Comparison of ENCODE assay signal across 20 cellular contexts in the genomic region with DNA sequence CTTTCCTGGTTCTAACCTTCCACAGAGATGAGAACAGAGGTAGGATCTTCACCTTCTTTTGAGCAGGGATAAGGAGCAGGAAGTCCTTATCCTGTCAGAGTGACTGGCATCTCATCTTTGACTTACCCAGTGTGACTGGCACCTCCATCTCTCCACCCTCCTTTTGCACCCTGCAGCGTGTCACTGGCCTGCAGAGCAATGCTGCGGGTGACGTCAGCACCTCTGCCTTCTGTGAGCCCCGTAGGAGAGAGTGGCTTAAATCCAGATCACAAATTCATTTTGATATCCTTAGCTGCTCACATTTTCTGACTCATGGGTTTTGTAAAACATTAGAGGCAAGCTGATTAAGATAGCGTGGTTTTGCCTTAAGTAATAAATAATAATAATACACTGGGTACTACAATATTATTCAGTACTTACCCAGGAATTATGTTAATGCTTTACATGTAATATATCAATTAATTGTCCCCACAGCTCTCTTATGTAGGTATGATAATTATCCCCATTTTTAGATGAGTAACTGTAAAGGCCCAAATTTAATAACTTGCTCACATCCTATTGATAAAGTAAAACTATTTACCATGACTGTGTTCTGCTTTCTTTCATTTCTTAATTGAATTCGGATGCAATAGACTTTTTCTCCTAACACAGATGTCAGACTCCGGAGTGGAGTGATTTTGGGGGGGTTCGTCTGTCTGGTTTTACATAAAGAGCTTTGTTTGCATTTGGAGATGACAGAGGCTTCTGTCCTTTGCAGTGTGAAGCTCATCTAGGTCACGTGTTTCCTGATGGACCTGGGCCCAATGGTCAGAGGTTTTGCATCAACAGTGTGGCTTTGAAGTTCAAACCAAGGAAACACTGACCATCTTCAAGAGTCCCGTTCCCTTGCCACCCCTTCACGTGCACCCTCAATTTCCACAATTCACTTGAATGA. TPM values are rescaled to one million over a fixed set of nuclear protein-coding genes. Genes with fewer than 3 reads are reported as not detected.
A peak's percentile ranks its signal among the peaks of the same experiment; 100 is the strongest.
DNase-seq lines count a peak whose midpoint lies in the region; ATAC-seq, FAIRE-seq and TF ChIP-seq lines count a peak whose summit lies in the region.
"Had no signal": no experiment of that assay in that cellular context is flagged by ENCODE, and none has a peak within 500 bp of the region (broad histone marks: within the 10 kb centered on the region; RNA-seq: fewer than 3 reads in every experiment).

No MANE protein-coding gene starts in this region.

- peaks cover 13 to 22% of the 10 kb centered on the region in 2 experiments for H3K36me3 ChIP-seq in SK-N-SH (replicated peaks in 1 of 2; ENCODE audit: control insufficient read depth in 1 of 2, insufficient read depth in 2 of 2, low read length in 1 of 2)
- H3K36me3 ChIP-seq: MG63 had no signal

- H2AFZ ChIP-seq in SK-N-SH (ENCODE audit: low read depth): no peak overlapping the region

- H3K4me3 ChIP-seq in SK-N-SH (ENCODE audit: low read depth in 2 of 2, low read length in 1 of 2): no peak overlapping the region
- H3K4me3 ChIP-seq: MG63, Peyer's patch had no signal

- H3K4me3 Mint-ChIP-seq in neural crest cell: no peak overlapping the region
- H3K4me3 Mint-ChIP-seq: CD4-positive, CD25-positive, alpha-beta regulatory T cell had no signal

- no peaks in the 10 kb centered on the region for H3K27me3 Mint-ChIP-seq in neural crest cell (ENCODE audit: low read depth)
- H3K27me3 Mint-ChIP-seq: CD4-positive, CD25-positive, alpha-beta regulatory T cell had no signal

- H3K36me3 Mint-ChIP-seq in neural crest cell (ENCODE audit: low read depth): peaks cover 18% of the 10 kb centered on the region

- no peaks in the 10 kb centered on the region for H3K9me2 ChIP-seq in SK-N-SH

- no peak for TF ChIP-seq RAD21 in SK-N-SH (IDR thresholded peaks at IDR 0.05; ENCODE audit: low read length)

- peak in 1 of 2 experiments; percentile 81; a peak in 2 of 4 replicates for TF ChIP-seq EP300 in SK-N-SH (IDR thresholded peaks at IDR 0.05; ENCODE audit: borderline replicate concordance in 1 of 2, low read depth in 1 of 2, low read length in 1 of 2)

- peaks cover 15% of the 10 kb centered on the region for H3K4me1 Mint-ChIP-seq in neural crest cell

- CTCF ChIA-PET in SK-N-SH (lab: Yijun Ruan, JAX): interaction anchor here (1.1 to 2.5 kb wide), 2 partner anchors 12 to 38 kb away, joined by 3 to 13 read pairs; no protein-coding TSS in a partner anchor

- H3K27ac ChIP-seq in SK-N-SH (ENCODE audit: low read depth in 2 of 2, low read length in 1 of 2): peak overlapping the region in 1 of 2 experiments; percentile 71; a peak in 2 of 4 replicates
- H3K27ac ChIP-seq: Peyer's patch had no signal

- H3K4me2 ChIP-seq in SK-N-SH: no peak overlapping the region

- H3K27me3 ChIP-seq in SK-N-SH (ENCODE audit: insufficient read depth): no peaks in the 10 kb centered on the region
- H3K27me3 ChIP-seq: MG63, Peyer's patch had no signal

- H3K9me3 Mint-ChIP-seq in neural crest cell: peaks cover 6% of the 10 kb centered on the region

- peak overlapping the region; percentile 37 for H3K27ac Mint-ChIP-seq in neural crest cell (ENCODE audit: unreplicated experiment)
- H3K27ac Mint-ChIP-seq: CD4-positive, CD25-positive, alpha-beta regulatory T cell had no signal

- no peak for ATAC-seq in HG03457 (IDR thresholded peaks at IDR 0.05; ENCODE audit: unreplicated experiment)
- no peak for ATAC-seq in HG02970 (IDR thresholded peaks at IDR 0.05; ENCODE audit: low FRiP score, unreplicated experiment)
- no peak for ATAC-seq in GM21723 (IDR thresholded peaks at IDR 0.05; ENCODE audit: unreplicated experiment)

- peak; percentile 66 for DNase-seq in SK-N-SH
- peak; percentile 32 to 57 for DNase-seq in frontal cortex (ENCODE audit: low spot score in 2 of 2)
- no peak for DNase-seq in neural crest cell (ENCODE audit: low read depth, low spot score)
- peak; percentile 89 for DNase-seq in putamen (ENCODE audit: low spot score)
- DNase-seq in islet precursor cell: no peak
- DNase-seq: CD4-positive, CD25-positive, alpha-beta regulatory T cell; DMS53; H7; Karpas-422; MG63; NCI-H1105; NCI-H1694; NCI-H2107; NCI-H2227 treated with DMSO at 0.1 percent for 48 hours; NCI-H524 treated with DMSO at 0.1 percent for 48 hours; Peyer's patch; Right ventricle myocardium superior had no signal

- H3K4me1 ChIP-seq in SK-N-SH (ENCODE audit: control insufficient read depth in 1 of 2, insufficient read depth in 2 of 2, low read depth in 1 of 2, low read length in 1 of 2): peaks cover 0 to 23% of the 10 kb centered on the region in 2 experiments; a peak in 2 of 4 replicates
- H3K4me1 ChIP-seq: Peyer's patch had no signal

- WGBS in SK-N-SH (ENCODE audit: low lambda C conversion rate): 54% methylated on average over 11 of the region's 11 CpGs

- H4K20me1 ChIP-seq in SK-N-SH (ENCODE audit: insufficient read depth): no peaks in the 10 kb centered on the region

- H3K79me2 ChIP-seq in SK-N-SH (ENCODE audit: insufficient read depth): no peaks in the 10 kb centered on the region

- FAIRE-seq in frontal cortex (lab: Jason Lieb, UNC): peak; percentile 83

- H3F3A ChIP-seq in SK-N-SH (replicated peaks; ENCODE audit: insufficient read depth): no peaks in the 10 kb centered on the region

- POLR2A ChIA-PET in SK-N-SH (lab: Yijun Ruan, JAX): interaction anchor here (1.0 kb wide), 1 partner anchor 25 kb away, joined by 3 read pairs; no protein-coding TSS in a partner anchor

- no peaks in the 10 kb centered on the region for H3K9me3 ChIP-seq in SK-N-SH
- H3K9me3 ChIP-seq: MG63, Peyer's patch had no signal

- TF ChIP-seq CTCF in SK-N-SH (IDR thresholded peaks at IDR 0.05): no peak
- no peak for TF ChIP-seq CTCF in neural crest cell (conservative IDR thresholded peaks at IDR 0.05)

- H3K9ac ChIP-seq in SK-N-SH: no peak overlapping the region

TF ChIP-seq in SK-N-SH, 30 proteins besides CTCF, POLR2A, EP300 and RAD21 (continues in another document):
- TF ChIP-seq POLR2AphosphoS5 (IDR thresholded peaks at IDR 0.05; ENCODE audit: low read depth, low read length): peak; percentile 28; the same call in 1 of the 2 replicates
- TF ChIP-seq TCF12 (IDR thresholded peaks at IDR 0.05): peak; percentile 26; the same call in 1 of the 2 replicates
- TF ChIP-seq MXI1 (IDR thresholded peaks at IDR 0.05; ENCODE audit: low read depth, low read length): peak; percentile 54; the same call in 1 of the 2 replicates
- TF ChIP-seq SMC3 (IDR thresholded peaks at IDR 0.05; ENCODE audit: low read depth, low read length): no peak
- TF ChIP-seq, protein P1, sequence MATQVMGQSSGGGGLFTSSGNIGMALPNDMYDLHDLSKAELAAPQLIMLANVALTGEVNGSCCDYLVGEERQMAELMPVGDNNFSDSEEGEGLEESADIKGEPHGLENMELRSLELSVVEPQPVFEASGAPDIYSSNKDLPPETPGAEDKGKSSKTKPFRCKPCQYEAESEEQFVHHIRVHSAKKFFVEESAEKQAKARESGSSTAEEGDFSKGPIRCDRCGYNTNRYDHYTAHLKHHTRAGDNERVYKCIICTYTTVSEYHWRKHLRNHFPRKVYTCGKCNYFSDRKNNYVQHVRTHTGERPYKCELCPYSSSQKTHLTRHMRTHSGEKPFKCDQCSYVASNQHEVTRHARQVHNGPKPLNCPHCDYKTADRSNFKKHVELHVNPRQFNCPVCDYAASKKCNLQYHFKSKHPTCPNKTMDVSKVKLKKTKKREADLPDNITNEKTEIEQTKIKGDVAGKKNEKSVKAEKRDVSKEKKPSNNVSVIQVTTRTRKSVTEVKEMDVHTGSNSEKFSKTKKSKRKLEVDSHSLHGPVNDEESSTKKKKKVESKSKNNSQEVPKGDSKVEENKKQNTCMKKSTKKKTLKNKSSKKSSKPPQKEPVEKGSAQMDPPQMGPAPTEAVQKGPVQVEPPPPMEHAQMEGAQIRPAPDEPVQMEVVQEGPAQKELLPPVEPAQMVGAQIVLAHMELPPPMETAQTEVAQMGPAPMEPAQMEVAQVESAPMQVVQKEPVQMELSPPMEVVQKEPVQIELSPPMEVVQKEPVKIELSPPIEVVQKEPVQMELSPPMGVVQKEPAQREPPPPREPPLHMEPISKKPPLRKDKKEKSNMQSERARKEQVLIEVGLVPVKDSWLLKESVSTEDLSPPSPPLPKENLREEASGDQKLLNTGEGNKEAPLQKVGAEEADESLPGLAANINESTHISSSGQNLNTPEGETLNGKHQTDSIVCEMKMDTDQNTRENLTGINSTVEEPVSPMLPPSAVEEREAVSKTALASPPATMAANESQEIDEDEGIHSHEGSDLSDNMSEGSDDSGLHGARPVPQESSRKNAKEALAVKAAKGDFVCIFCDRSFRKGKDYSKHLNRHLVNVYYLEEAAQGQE (IDR thresholded peaks at IDR 0.05; ENCODE audit: low read depth, low read length): no peak
- TF ChIP-seq, protein P2, sequence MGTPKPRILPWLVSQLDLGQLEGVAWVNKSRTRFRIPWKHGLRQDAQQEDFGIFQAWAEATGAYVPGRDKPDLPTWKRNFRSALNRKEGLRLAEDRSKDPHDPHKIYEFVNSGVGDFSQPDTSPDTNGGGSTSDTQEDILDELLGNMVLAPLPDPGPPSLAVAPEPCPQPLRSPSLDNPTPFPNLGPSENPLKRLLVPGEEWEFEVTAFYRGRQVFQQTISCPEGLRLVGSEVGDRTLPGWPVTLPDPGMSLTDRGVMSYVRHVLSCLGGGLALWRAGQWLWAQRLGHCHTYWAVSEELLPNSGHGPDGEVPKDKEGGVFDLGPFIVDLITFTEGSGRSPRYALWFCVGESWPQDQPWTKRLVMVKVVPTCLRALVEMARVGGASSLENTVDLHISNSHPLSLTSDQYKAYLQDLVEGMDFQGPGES (IDR thresholded peaks at IDR 0.05; ENCODE audit: low read depth, low read length): no peak
- TF ChIP-seq RFX5 (IDR thresholded peaks at IDR 0.05; ENCODE audit: low read length): no peak
- no peak for TF ChIP-seq GATA2 (CRISPR knock-in tag; IDR thresholded peaks at IDR 0.05)
- TF ChIP-seq YY1 (IDR thresholded peaks at IDR 0.05; ENCODE audit: low read depth): no peak
- peak; percentile 65 for TF ChIP-seq RCOR1 (IDR thresholded peaks at IDR 0.05; ENCODE audit: low read length)
- TF ChIP-seq GABPA (IDR thresholded peaks at IDR 0.05; ENCODE audit: low read depth): no peak
- TF ChIP-seq, protein P3, sequence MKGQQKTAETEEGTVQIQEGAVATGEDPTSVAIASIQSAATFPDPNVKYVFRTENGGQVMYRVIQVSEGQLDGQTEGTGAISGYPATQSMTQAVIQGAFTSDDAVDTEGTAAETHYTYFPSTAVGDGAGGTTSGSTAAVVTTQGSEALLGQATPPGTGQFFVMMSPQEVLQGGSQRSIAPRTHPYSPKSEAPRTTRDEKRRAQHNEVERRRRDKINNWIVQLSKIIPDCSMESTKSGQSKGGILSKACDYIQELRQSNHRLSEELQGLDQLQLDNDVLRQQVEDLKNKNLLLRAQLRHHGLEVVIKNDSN (IDR thresholded peaks at IDR 0.05; ENCODE audit: borderline replicate concordance, low read depth): no peak

RNA-seq across cellular contexts. Expression of a gene that starts 24.9 kb away (rescaled TPM):
- polyA plus RNA-seq in SK-N-SH (2012; rRNA removed): 42.3 and 44.0 TPM in 2 replicates
- 44.9 and 47.2 TPM in 2 replicates for polyA plus RNA-seq in SK-N-SH (2012; cell fraction: cytosol; rRNA removed)
- 31.6 and 39.4 TPM in 2 replicates for polyA plus RNA-seq in SK-N-SH (2012; cell fraction: nucleus; rRNA removed)
- total RNA-seq in frontal cortex: 20.4 TPM
- total RNA-seq in neural crest cell: 24.6 and 28.9 TPM in 2 replicates

Comparison
In these comparisons a context has a peak if more than half of its experiments do, and no peak if none do; other contexts are left out.
1. DNase-seq: peak in SK-N-SH (single experiment), frontal cortex (2 of 2) and putamen (single experiment); none in neural crest cell (single experiment) and islet precursor cell (single experiment).